23 cellular contexts compared by ENCODE assay signal in genomic region chr6:127590344-127590743, GRCh38. TPM values are rescaled to one million over a fixed set of nuclear protein-coding genes. Genes with fewer than 3 reads are reported as not detected.
"Had no signal": no experiment of that assay in that cellular context is flagged by ENCODE, and none has a peak within 500 bp of the region (broad histone marks: within the 10 kb centered on the region; RNA-seq: fewer than 3 reads in every experiment).

No MANE protein-coding gene starts in this region.

- H3K36me3 ChIP-seq: MG63, SJSA1 had no signal

- ATAC-seq: Right ventricle myocardium inferior had no signal

- DNase-seq: KBM-7, MG63, NCI-H1092, NCI-H1105 treated with DMSO at 0.1 percent for 48 hours, NCI-H1417 treated with DMSO at 0.1 percent for 48 hours, NCI-H146, NCI-H1694 treated with DMSO at 0.1 percent for 48 hours, NCI-H1930, NCI-H2081, NCI-H2171, NCI-H226, NCI-H446, NCI-H510A, NCI-H524 treated with DMSO at 0.1 percent for 48 hours, NCI-H69, NCI-H774, RPMI8226, SIG-M5 had no signal

- H3K4me3 ChIP-seq: MG63, SJSA1, SK-N-MC had no signal

- H3K27ac ChIP-seq: SJSA1, SK-N-MC had no signal

- H3K9me3 ChIP-seq: MG63, SJSA1 had no signal

- H3K4me1 ChIP-seq: SJSA1 had no signal

RNA-seq across cellular contexts. Expression of gene C6orf58, which starts 13.4 kb away (rescaled TPM):
- total RNA-seq: HT-29, LHCN-M2, Right ventricle myocardium inferior, SJSA1 had no signal
